Comparison of ENCODE assay signal across 19 cellular contexts in genomic region chr15:48876057-48876456, GRCh38.
"Had no signal": no experiment of that assay in that cellular context is flagged by ENCODE, and none has a peak within 500 bp of the region (broad histone marks: within the 10 kb centered on the region; RNA-seq: fewer than 3 reads in every experiment).

No MANE protein-coding gene starts in this region.

- H3K4me2 ChIP-seq: neural progenitor cell had no signal

- H3K4me3 ChIP-seq: lung, neural progenitor cell, right lobe of liver, stomach, thoracic aorta, tibial nerve, upper lobe of right lung, uterus had no signal

- H3K27ac ChIP-seq: neural progenitor cell, parathyroid adenoma, right lobe of liver, stomach, thoracic aorta, upper lobe of right lung, uterus had no signal

- DNase-seq: cortex of kidney; effector CD4-positive, alpha-beta T cell; immature natural killer cell; islet precursor cell; kidney glomerular epithelial cell; natural killer cell; right lobe of liver; small intestine; stimulated activated CD4-positive, alpha-beta T cell treated with anti-CD3 and anti-CD28 coated beads, Interleukin-15, amount 100 ng/mL, for 24 hours; stimulated activated CD4-positive, alpha-beta T cell treated with anti-CD3 and anti-CD28 coated beads, Interleukin-2, amount 100 ng/mL, for 48 hours; stimulated activated naive CD4-positive, alpha-beta T cell; stomach; upper lobe of right lung; uterus had no signal

- H3K79me2 ChIP-seq: parathyroid adenoma had no signal

- H3K36me3 ChIP-seq: right lobe of liver, stomach, thoracic aorta, upper lobe of right lung, uterus had no signal

- H3K9me3 ChIP-seq: right lobe of liver, stomach, thoracic aorta, tibial nerve, upper lobe of right lung, uterus had no signal

- H3K9ac ChIP-seq: neural progenitor cell, parathyroid adenoma had no signal

- H3K27me3 ChIP-seq: right lobe of liver, tibial nerve, upper lobe of right lung, uterus had no signal

- H2AFZ ChIP-seq: neural progenitor cell, parathyroid adenoma had no signal

- ATAC-seq: natural killer cell, right lobe of liver, upper lobe of right lung had no signal
